23 cellular contexts compared by ENCODE assay signal in the genomic region with DNA sequence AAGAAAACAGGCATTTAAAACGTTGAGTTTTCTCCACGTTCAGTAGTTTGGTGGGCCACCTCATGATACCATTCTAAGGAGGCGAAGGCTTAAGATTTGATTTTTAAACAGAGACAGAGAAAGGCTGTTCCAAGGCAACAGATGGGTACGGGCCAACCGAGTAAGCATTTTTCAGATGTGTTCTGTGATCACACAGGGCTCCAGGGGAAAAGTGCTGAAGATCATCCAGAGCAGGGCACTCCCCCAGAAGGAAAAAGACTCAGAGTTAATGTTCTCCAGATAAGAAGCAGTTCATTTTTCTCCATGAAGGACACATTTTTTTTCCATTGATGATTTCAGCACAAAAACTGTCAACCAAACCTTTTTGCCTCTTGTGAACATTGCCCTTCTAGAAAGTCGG.
"Had no signal": no experiment of that assay in that cellular context is flagged by ENCODE, and none has a peak within 500 bp of the region (broad histone marks: within the 10 kb centered on the region; RNA-seq: fewer than 3 reads in every experiment).

No MANE protein-coding gene starts in this region.

- H3K27ac ChIP-seq: pancreas, psoas muscle, right lobe of liver, skin epidermis, spleen, suprapubic skin, uterus had no signal

- H3K36me3 ChIP-seq: pancreas, right lobe of liver, spleen, suprapubic skin, tibial nerve, uterus had no signal

- DNase-seq: hypothalamus; islet precursor cell; mesendoderm; naive B cell; natural killer cell; nucleus accumbens; pancreas; posterior cingulate gyrus; psoas muscle; right lobe of liver; spleen; stimulated activated CD4-positive, alpha-beta T cell treated with anti-CD3 and anti-CD28 coated beads, Interleukin-4, amount 100 ng/mL, for 24 hours; stimulated activated naive CD4-positive, alpha-beta T cell; uterus had no signal

- H3K4me1 Mint-ChIP-seq: mesothelial cell of epicardium; naive B cell; natural killer cell; stimulated activated effector memory CD8-positive, alpha-beta T cell treated with anti-CD3 and anti-CD28 coated beads, Interleukin-12 subunit alpha, Interleukin-12 subunit beta, amount 100 ng/mL, for 72 hours had no signal

- H3K4me1 ChIP-seq: psoas muscle, right lobe of liver, spleen, tibial nerve, uterus had no signal

- H3K9me3 Mint-ChIP-seq: mesothelial cell of epicardium; naive B cell; stimulated activated effector memory CD8-positive, alpha-beta T cell treated with anti-CD3 and anti-CD28 coated beads, Interleukin-12 subunit alpha, Interleukin-12 subunit beta, amount 100 ng/mL, for 72 hours; stimulated activated naive CD8-positive, alpha-beta T cell treated with anti-CD3 and anti-CD28 coated beads, Interleukin-15, Interleukin-2, amounts not matched to agents 100 ng/mL and 50 ng/mL, for 24 hours; type B pancreatic cell had no signal

- H3K27ac Mint-ChIP-seq: mesothelial cell of epicardium; naive B cell; natural killer cell; stimulated activated effector memory CD8-positive, alpha-beta T cell treated with anti-CD3 and anti-CD28 coated beads, Interleukin-12 subunit alpha, Interleukin-12 subunit beta, amount 100 ng/mL, for 72 hours; stimulated activated naive CD8-positive, alpha-beta T cell treated with anti-CD3 and anti-CD28 coated beads, Interleukin-15, Interleukin-2, amounts not matched to agents 100 ng/mL and 50 ng/mL, for 24 hours; type B pancreatic cell had no signal

- H3K9me3 ChIP-seq: pancreas, psoas muscle, right lobe of liver, spleen, suprapubic skin, tibial nerve, uterus had no signal

- H3K27me3 Mint-ChIP-seq: type B pancreatic cell had no signal

- H3K27me3 ChIP-seq: right lobe of liver, suprapubic skin, tibial nerve, uterus had no signal

- H3K4me3 ChIP-seq: lung, pancreas, psoas muscle, right lobe of liver, skin epidermis, spleen, suprapubic skin, tibial nerve, uterus had no signal

- H3K36me3 Mint-ChIP-seq: mesothelial cell of epicardium; naive B cell; natural killer cell; stimulated activated effector memory CD8-positive, alpha-beta T cell treated with anti-CD3 and anti-CD28 coated beads, Interleukin-12 subunit alpha, Interleukin-12 subunit beta, amount 100 ng/mL, for 72 hours; type B pancreatic cell had no signal

- ATAC-seq: left lobe of liver; natural killer cell; psoas muscle; right lobe of liver; stimulated activated effector memory CD8-positive, alpha-beta T cell treated with anti-CD3 and anti-CD28 coated beads, Interleukin-12 subunit alpha, Interleukin-12 subunit beta, amount 100 ng/mL, for 72 hours had no signal

- H3K4me3 Mint-ChIP-seq: mesothelial cell of epicardium; naive B cell; natural killer cell; stimulated activated effector memory CD8-positive, alpha-beta T cell treated with anti-CD3 and anti-CD28 coated beads, Interleukin-12 subunit alpha, Interleukin-12 subunit beta, amount 100 ng/mL, for 72 hours; stimulated activated naive CD8-positive, alpha-beta T cell treated with anti-CD3 and anti-CD28 coated beads, Interleukin-15, Interleukin-2, amounts not matched to agents 100 ng/mL and 50 ng/mL, for 24 hours; type B pancreatic cell had no signal
